ENCODE assay signal across 14 cellular contexts in genomic region chr10:30979956-30980355, GRCh38.
"Had no signal": no experiment of that assay in that cellular context is flagged by ENCODE, and none has a peak within 500 bp of the region (broad histone marks: within the 10 kb centered on the region; RNA-seq: fewer than 3 reads in every experiment).

No MANE protein-coding gene starts in this region.

- ATAC-seq: body of pancreas, upper lobe of right lung, WTC11 had no signal

- H3K27me3 ChIP-seq: adrenal gland, body of pancreas, upper lobe of right lung had no signal

- DNase-seq: activated CD4-positive, alpha-beta T cell treated with anti-CD3 and anti-CD28 coated beads for 48 hours; activated CD8-positive, alpha-beta memory T cell treated with anti-CD3 and anti-CD28 coated beads for 24 hours; activated naive CD4-positive, alpha-beta T cell treated with anti-CD3 and anti-CD28 coated beads, Interleukin-2, amount 50 U/mL, for 16 hours; activated T-cell treated with anti-CD3 and anti-CD28 coated beads for 4 hours; adrenal gland; body of pancreas; foreskin melanocyte; kidney; stimulated activated CD4-positive, alpha-beta T cell treated with anti-CD3 and anti-CD28 coated beads, Interleukin-12 subunit alpha, Interleukin-12 subunit beta, amount 100 ng/mL, for 4 hours; stimulated activated naive CD4-positive, alpha-beta T cell; substantia nigra; T-helper 1 cell; upper lobe of right lung had no signal

- H3K4me3 ChIP-seq: adrenal gland, body of pancreas, upper lobe of right lung had no signal

- H3K27ac ChIP-seq: adrenal gland had no signal

- H3K36me3 ChIP-seq: adrenal gland, upper lobe of right lung had no signal

- H3K9me3 ChIP-seq: adrenal gland, body of pancreas, upper lobe of right lung had no signal
